Comparison of ENCODE assay signal across 1 cellular context in the genomic region with DNA sequence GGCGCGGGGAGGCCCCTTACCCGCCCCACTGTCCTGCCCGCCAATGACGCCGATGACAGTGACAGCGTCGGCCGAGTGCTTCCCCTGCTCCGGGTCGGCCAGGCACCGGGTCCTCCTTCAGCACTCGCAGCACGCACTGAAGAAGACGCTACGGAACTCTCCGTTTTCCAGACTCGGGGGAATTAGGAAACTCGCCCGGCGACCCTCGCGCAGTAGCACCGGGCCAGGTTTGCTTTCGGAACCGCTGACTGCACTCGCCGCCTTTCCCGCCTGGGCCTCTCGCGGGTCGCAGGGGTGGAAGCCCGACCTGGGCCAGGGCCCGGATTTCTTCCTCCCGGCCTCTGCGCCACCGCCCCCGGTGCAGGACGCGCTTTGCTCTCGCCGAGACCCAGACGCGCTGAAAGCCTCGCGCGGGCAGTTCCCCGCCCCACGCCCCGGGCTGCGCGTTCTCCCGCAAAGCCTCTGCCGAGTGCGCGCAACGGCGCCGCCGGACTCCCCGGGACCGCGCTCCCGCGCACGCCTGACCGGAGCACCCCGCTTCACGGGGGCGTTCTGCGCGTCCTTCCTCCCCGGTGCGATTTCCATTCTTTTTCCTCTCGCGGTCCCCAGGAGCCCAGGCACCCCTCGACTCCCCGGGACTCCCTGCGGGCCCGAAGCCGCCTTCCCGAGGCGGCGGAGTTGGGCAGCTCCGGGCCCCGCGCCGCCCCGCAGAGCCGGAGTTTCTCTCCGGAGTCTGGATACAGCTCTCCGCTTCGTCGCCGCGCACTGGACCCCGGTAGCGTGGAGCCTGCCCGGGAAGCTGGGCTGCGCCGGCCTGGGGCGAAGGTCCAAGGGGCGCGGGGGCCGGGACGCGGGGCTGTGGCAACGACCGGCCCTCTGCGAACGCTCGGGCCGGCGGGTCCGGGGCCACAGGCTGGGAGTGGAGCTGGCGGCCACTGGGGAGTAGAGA.
TF ChIP-seq lines count a peak whose summit lies in the region.

No MANE protein-coding gene starts in this region.

TF ChIP-seq in K562, 482 proteins besides CTCF, POLR2A, EP300 and RAD21 (continued from another document):
- TF ChIP-seq CXXC5 (CRISPR knock-in tag; IDR thresholded peaks at IDR 0.05) = 0 out of 2 replicates have a peak, but pooled peaks have one; percentile 18
- TF ChIP-seq MAZ (CRISPR knock-in tag; conservative IDR thresholded peaks at IDR 0.05 in 1 of 2, IDR thresholded peaks at IDR 0.05 in 1 of 2) = peak in 1 of 2 experiments; percentile 45; a peak in 2 of 4 replicates
- peak; percentile 43; the same call in 1 of the 2 replicates for TF ChIP-seq L3MBTL2 (IDR thresholded peaks at IDR 0.05)
- TF ChIP-seq, protein P1, sequence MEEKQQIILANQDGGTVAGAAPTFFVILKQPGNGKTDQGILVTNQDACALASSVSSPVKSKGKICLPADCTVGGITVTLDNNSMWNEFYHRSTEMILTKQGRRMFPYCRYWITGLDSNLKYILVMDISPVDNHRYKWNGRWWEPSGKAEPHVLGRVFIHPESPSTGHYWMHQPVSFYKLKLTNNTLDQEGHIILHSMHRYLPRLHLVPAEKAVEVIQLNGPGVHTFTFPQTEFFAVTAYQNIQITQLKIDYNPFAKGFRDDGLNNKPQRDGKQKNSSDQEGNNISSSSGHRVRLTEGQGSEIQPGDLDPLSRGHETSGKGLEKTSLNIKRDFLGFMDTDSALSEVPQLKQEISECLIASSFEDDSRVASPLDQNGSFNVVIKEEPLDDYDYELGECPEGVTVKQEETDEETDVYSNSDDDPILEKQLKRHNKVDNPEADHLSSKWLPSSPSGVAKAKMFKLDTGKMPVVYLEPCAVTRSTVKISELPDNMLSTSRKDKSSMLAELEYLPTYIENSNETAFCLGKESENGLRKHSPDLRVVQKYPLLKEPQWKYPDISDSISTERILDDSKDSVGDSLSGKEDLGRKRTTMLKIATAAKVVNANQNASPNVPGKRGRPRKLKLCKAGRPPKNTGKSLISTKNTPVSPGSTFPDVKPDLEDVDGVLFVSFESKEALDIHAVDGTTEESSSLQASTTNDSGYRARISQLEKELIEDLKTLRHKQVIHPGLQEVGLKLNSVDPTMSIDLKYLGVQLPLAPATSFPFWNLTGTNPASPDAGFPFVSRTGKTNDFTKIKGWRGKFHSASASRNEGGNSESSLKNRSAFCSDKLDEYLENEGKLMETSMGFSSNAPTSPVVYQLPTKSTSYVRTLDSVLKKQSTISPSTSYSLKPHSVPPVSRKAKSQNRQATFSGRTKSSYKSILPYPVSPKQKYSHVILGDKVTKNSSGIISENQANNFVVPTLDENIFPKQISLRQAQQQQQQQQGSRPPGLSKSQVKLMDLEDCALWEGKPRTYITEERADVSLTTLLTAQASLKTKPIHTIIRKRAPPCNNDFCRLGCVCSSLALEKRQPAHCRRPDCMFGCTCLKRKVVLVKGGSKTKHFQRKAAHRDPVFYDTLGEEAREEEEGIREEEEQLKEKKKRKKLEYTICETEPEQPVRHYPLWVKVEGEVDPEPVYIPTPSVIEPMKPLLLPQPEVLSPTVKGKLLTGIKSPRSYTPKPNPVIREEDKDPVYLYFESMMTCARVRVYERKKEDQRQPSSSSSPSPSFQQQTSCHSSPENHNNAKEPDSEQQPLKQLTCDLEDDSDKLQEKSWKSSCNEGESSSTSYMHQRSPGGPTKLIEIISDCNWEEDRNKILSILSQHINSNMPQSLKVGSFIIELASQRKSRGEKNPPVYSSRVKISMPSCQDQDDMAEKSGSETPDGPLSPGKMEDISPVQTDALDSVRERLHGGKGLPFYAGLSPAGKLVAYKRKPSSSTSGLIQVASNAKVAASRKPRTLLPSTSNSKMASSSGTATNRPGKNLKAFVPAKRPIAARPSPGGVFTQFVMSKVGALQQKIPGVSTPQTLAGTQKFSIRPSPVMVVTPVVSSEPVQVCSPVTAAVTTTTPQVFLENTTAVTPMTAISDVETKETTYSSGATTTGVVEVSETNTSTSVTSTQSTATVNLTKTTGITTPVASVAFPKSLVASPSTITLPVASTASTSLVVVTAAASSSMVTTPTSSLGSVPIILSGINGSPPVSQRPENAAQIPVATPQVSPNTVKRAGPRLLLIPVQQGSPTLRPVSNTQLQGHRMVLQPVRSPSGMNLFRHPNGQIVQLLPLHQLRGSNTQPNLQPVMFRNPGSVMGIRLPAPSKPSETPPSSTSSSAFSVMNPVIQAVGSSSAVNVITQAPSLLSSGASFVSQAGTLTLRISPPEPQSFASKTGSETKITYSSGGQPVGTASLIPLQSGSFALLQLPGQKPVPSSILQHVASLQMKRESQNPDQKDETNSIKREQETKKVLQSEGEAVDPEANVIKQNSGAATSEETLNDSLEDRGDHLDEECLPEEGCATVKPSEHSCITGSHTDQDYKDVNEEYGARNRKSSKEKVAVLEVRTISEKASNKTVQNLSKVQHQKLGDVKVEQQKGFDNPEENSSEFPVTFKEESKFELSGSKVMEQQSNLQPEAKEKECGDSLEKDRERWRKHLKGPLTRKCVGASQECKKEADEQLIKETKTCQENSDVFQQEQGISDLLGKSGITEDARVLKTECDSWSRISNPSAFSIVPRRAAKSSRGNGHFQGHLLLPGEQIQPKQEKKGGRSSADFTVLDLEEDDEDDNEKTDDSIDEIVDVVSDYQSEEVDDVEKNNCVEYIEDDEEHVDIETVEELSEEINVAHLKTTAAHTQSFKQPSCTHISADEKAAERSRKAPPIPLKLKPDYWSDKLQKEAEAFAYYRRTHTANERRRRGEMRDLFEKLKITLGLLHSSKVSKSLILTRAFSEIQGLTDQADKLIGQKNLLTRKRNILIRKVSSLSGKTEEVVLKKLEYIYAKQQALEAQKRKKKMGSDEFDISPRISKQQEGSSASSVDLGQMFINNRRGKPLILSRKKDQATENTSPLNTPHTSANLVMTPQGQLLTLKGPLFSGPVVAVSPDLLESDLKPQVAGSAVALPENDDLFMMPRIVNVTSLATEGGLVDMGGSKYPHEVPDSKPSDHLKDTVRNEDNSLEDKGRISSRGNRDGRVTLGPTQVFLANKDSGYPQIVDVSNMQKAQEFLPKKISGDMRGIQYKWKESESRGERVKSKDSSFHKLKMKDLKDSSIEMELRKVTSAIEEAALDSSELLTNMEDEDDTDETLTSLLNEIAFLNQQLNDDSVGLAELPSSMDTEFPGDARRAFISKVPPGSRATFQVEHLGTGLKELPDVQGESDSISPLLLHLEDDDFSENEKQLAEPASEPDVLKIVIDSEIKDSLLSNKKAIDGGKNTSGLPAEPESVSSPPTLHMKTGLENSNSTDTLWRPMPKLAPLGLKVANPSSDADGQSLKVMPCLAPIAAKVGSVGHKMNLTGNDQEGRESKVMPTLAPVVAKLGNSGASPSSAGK (IDR thresholded peaks at IDR 0.05) = peak; percentile 58
- TF ChIP-seq, protein P2, sequence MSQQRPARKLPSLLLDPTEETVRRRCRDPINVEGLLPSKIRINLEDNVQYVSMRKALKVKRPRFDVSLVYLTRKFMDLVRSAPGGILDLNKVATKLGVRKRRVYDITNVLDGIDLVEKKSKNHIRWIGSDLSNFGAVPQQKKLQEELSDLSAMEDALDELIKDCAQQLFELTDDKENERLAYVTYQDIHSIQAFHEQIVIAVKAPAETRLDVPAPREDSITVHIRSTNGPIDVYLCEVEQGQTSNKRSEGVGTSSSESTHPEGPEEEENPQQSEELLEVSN (IDR thresholded peaks at IDR 0.05; ENCODE audit: borderline replicate concordance in 1 of 2, extremely low read depth in 1 of 2, insufficient read depth in 1 of 2, insufficient read length in 1 of 2, low read depth in 1 of 2, low read length in 1 of 2, poor library complexity in 1 of 2, severe bottlenecking in 1 of 2) = peak in 1 of 2 experiments; percentile 56
- TF ChIP-seq NRF1 (conservative IDR thresholded peaks at IDR 0.05 in 1 of 2, IDR thresholded peaks at IDR 0.05 in 1 of 2) = peak; percentile 67 to 68
- TF ChIP-seq ZBTB1 (CRISPR knock-in tag; IDR thresholded peaks at IDR 0.05; ENCODE audit: borderline replicate concordance, low read depth) = peak; percentile 43; the same call in 1 of the 2 replicates
- TF ChIP-seq HDAC1 (IDR thresholded peaks at IDR 0.05) = 0 out of 4 replicates have a peak, but pooled peaks of 1 of the 2 experiments have one; percentile 8
- TF ChIP-seq, protein P3, sequence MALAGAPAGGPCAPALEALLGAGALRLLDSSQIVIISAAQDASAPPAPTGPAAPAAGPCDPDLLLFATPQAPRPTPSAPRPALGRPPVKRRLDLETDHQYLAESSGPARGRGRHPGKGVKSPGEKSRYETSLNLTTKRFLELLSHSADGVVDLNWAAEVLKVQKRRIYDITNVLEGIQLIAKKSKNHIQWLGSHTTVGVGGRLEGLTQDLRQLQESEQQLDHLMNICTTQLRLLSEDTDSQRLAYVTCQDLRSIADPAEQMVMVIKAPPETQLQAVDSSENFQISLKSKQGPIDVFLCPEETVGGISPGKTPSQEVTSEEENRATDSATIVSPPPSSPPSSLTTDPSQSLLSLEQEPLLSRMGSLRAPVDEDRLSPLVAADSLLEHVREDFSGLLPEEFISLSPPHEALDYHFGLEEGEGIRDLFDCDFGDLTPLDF (CRISPR knock-in tag; IDR thresholded peaks at IDR 0.05) = 0 out of 2 replicates have a peak, but pooled peaks have one; percentile 25
